ENCODE assay signal across 1 cellular context in genomic region chr4:158722917-158723793, GRCh38.
TF ChIP-seq lines count a peak whose summit lies in the region.

TSS of gene PPID (minus strand) at chr4:158723396. CDS start at chr4:158723288, 108 bp downstream.

TF ChIP-seq in K562, 482 proteins besides CTCF, POLR2A, EP300 and RAD21 (continued from another document and continues in another):
- TF ChIP-seq IFI16 (CRISPR knock-in tag; IDR thresholded peaks at IDR 0.05) = no peak
- TF ChIP-seq ARID4B (CRISPR knock-in tag; IDR thresholded peaks at IDR 0.05) = no peak; the same call in none of the 2 replicates
- TF ChIP-seq ZNF444 (CRISPR knock-in tag; IDR thresholded peaks at IDR 0.05) = no peak
- peak; percentile 48; the same call in 1 of the 2 replicates for TF ChIP-seq SOX6 (IDR thresholded peaks at IDR 0.05)
- TF ChIP-seq TGIF2 (CRISPR knock-in tag; IDR thresholded peaks at IDR 0.05) = peak; percentile 62; the same call in 1 of the 2 replicates
- no peak for TF ChIP-seq NUFIP1 (IDR thresholded peaks at IDR 0.05; ENCODE audit: partially characterized antibody)
- TF ChIP-seq NFRKB (IDR thresholded peaks at IDR 0.05; ENCODE audit: low read depth) = 0 out of 2 replicates have a peak, but pooled peaks have one; percentile 59
- TF ChIP-seq POLR3G (IDR thresholded peaks at IDR 0.05; ENCODE audit: extremely low read depth, insufficient read length, insufficient replicate concordance) = no peak
- no peak for TF ChIP-seq ZBTB8A (IDR thresholded peaks at IDR 0.05; ENCODE audit: partially characterized antibody)
- TF ChIP-seq ZFP1 (CRISPR knock-in tag; IDR thresholded peaks at IDR 0.05) = no peak
- TF ChIP-seq, protein P1, sequence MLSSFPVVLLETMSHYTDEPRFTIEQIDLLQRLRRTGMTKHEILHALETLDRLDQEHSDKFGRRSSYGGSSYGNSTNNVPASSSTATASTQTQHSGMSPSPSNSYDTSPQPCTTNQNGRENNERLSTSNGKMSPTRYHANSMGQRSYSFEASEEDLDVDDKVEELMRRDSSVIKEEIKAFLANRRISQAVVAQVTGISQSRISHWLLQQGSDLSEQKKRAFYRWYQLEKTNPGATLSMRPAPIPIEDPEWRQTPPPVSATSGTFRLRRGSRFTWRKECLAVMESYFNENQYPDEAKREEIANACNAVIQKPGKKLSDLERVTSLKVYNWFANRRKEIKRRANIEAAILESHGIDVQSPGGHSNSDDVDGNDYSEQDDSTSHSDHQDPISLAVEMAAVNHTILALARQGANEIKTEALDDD (IDR thresholded peaks at IDR 0.05) = no peak
- TF ChIP-seq PML (IDR thresholded peaks at IDR 0.05; ENCODE audit: low read length) = peak; percentile 65; the same call in 1 of the 2 replicates
- TF ChIP-seq NONO (IDR thresholded peaks at IDR 0.05; ENCODE audit: low read depth in 2 of 2, low read length in 1 of 2) = no peak
- peak; percentile 11; the same call in 1 of the 2 replicates for TF ChIP-seq FOXM1 (IDR thresholded peaks at IDR 0.05; ENCODE audit: low read depth)
- peak; percentile 57; the same call in 1 of the 2 replicates for TF ChIP-seq FOXM1 (CRISPR knock-in tag; IDR thresholded peaks at IDR 0.05; ENCODE audit: low read depth)
- no peak for TF ChIP-seq SRSF9 (IDR thresholded peaks at IDR 0.05; ENCODE audit: borderline replicate concordance, low read depth, low read length)
- no peak; the same call in 1 of the 2 replicates for TF ChIP-seq ATF6 (CRISPR knock-in tag; IDR thresholded peaks at IDR 0.05)
- TF ChIP-seq NELFE (IDR thresholded peaks at IDR 0.05; ENCODE audit: insufficient read depth, insufficient read length) = no peak
- no peak for TF ChIP-seq ZNF263 (CRISPR knock-in tag; IDR thresholded peaks at IDR 0.05; ENCODE audit: borderline replicate concordance)
- TF ChIP-seq PPARD (CRISPR knock-in tag; IDR thresholded peaks at IDR 0.05) = no peak
- peak in 1 of 2 experiments; percentile 96; a peak in 2 of 4 replicates for TF ChIP-seq HDAC1 (IDR thresholded peaks at IDR 0.05)
- TF ChIP-seq JUN (IDR thresholded peaks at IDR 0.05; ENCODE audit: borderline replicate concordance, low read depth, low read length) = peak; percentile 60; the same call in 1 of the 2 replicates
- no peak for TF ChIP-seq JUN (CRISPR knock-in tag; IDR thresholded peaks at IDR 0.05; ENCODE audit: borderline replicate concordance)
- TF ChIP-seq KDM4B (IDR thresholded peaks at IDR 0.05; ENCODE audit: borderline replicate concordance in 2 of 2, low read depth in 1 of 2) = peak in 1 of 2 experiments; percentile 89; a peak in 1 of 4 replicates
- no peak for TF ChIP-seq NR4A1 (CRISPR knock-in tag; IDR thresholded peaks at IDR 0.05)
- TF ChIP-seq NR4A1 (tag; IDR thresholded peaks at IDR 0.05) = no peak
- no peak for TF ChIP-seq HNRNPUL1 (IDR thresholded peaks at IDR 0.05; ENCODE audit: low read length)
- no peak for TF ChIP-seq CBX2 (IDR thresholded peaks at IDR 0.05; ENCODE audit: insufficient read depth, low read length, poor library complexity, severe bottlenecking)
- peak; percentile 67 for TF ChIP-seq CBX1 (IDR thresholded peaks at IDR 0.05; ENCODE audit: low read depth)
- peak; percentile 44 for TF ChIP-seq FOSL1 (tag; conservative IDR thresholded peaks at IDR 0.05)
- peak; percentile 31; the same call in 1 of the 2 replicates for TF ChIP-seq ZBTB43 (CRISPR knock-in tag; IDR thresholded peaks at IDR 0.05)
- no peak for TF ChIP-seq POLR3A (IDR thresholded peaks at IDR 0.05; ENCODE audit: borderline replicate concordance, extremely low read depth, insufficient read depth, insufficient read length)
- 0 out of 2 replicates have a peak, but pooled peaks have one; percentile 70 for TF ChIP-seq BRD4 (IDR thresholded peaks at IDR 0.05)
- no peak for TF ChIP-seq U2AF2 (optimal IDR thresholded peaks at IDR 0.05; ENCODE audit: low read depth, low read length)
- TF ChIP-seq KLF6 (CRISPR knock-in tag; IDR thresholded peaks at IDR 0.05; ENCODE audit: borderline replicate concordance) = peak; percentile 95
- TF ChIP-seq, protein P2, sequence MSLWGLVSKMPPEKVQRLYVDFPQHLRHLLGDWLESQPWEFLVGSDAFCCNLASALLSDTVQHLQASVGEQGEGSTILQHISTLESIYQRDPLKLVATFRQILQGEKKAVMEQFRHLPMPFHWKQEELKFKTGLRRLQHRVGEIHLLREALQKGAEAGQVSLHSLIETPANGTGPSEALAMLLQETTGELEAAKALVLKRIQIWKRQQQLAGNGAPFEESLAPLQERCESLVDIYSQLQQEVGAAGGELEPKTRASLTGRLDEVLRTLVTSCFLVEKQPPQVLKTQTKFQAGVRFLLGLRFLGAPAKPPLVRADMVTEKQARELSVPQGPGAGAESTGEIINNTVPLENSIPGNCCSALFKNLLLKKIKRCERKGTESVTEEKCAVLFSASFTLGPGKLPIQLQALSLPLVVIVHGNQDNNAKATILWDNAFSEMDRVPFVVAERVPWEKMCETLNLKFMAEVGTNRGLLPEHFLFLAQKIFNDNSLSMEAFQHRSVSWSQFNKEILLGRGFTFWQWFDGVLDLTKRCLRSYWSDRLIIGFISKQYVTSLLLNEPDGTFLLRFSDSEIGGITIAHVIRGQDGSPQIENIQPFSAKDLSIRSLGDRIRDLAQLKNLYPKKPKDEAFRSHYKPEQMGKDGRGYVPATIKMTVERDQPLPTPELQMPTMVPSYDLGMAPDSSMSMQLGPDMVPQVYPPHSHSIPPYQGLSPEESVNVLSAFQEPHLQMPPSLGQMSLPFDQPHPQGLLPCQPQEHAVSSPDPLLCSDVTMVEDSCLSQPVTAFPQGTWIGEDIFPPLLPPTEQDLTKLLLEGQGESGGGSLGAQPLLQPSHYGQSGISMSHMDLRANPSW (CRISPR knock-in tag; IDR thresholded peaks at IDR 0.05) = no peak
- TF ChIP-seq E2F3 (CRISPR knock-in tag; IDR thresholded peaks at IDR 0.05) = no peak
- TF ChIP-seq SRSF1 (IDR thresholded peaks at IDR 0.05; ENCODE audit: low read depth, low read length) = no peak
- peak; percentile 20; the same call in 1 of the 2 replicates for TF ChIP-seq THRAP3 (IDR thresholded peaks at IDR 0.05; ENCODE audit: borderline replicate concordance)
- no peak for TF ChIP-seq TRIM25 (IDR thresholded peaks at IDR 0.05; ENCODE audit: borderline replicate concordance)
- TF ChIP-seq, protein P3, sequence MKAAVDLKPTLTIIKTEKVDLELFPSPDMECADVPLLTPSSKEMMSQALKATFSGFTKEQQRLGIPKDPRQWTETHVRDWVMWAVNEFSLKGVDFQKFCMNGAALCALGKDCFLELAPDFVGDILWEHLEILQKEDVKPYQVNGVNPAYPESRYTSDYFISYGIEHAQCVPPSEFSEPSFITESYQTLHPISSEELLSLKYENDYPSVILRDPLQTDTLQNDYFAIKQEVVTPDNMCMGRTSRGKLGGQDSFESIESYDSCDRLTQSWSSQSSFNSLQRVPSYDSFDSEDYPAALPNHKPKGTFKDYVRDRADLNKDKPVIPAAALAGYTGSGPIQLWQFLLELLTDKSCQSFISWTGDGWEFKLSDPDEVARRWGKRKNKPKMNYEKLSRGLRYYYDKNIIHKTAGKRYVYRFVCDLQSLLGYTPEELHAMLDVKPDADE (conservative IDR thresholded peaks at IDR 0.05; ENCODE audit: control insufficient read depth, low read depth, low read length) = peak; percentile 78
- TF ChIP-seq TAF9B (IDR thresholded peaks at IDR 0.05; ENCODE audit: partially characterized antibody) = peak; percentile 80
- no peak; a peak in 1 of 4 replicates for TF ChIP-seq MAZ (CRISPR knock-in tag; conservative IDR thresholded peaks at IDR 0.05 in 1 of 2, IDR thresholded peaks at IDR 0.05 in 1 of 2)
- no peak for TF ChIP-seq HDGF (IDR thresholded peaks at IDR 0.05)
- TF ChIP-seq AFF1 (IDR thresholded peaks at IDR 0.05; ENCODE audit: low read depth in 1 of 2, partially characterized antibody in 2 of 2) = no peak
- no peak for TF ChIP-seq ILK (tag; IDR thresholded peaks at IDR 0.05; ENCODE audit: borderline replicate concordance, low read depth)
- no peak for TF ChIP-seq HDAC3 (IDR thresholded peaks at IDR 0.05; ENCODE audit: borderline replicate concordance, partially characterized antibody)
- TF ChIP-seq ARID1B (IDR thresholded peaks at IDR 0.05) = no peak
- TF ChIP-seq RBM15 (IDR thresholded peaks at IDR 0.05; ENCODE audit: insufficient read depth, low read length) = no peak
